ENCODE assay signal across 8 cellular contexts in the genomic region with DNA sequence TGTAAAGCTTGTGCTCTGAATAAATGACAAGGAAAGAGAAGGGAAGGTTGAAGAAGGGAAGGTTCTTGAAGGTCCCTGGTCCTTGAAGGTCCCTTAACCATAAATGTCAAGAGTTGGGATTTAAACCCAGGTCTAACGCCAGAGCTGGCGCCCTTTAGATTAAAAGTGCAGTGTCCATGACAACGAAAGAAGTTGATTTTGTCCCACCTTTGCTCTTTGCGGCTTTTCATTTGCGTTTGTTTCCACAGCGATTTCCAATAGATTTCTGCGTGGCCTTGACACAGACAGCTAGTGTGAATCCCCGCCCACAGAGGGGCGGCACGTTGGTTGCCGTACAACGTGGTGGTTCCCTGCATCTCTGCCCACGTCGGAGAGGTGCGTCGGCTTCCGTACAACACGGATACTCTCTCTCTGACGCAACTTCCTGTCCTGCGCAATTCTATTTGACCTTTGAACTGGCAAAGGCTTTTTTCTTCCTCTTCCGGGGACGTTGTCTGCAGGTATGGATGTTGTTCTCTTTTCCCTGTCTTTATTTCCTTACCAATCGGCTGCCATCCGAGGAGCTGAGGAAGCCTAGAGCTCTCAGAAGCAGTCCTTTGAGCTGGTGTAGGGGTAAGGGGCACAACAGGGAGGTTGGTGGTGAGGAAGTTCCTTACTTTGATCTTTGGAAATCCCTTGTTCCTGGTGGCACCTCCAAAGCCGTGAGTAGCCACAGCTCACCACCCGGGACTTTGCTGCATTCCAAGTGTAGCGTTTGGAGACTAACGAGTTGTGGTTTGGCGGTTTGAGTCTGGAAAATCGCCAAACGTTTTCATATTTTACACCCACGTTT. TPM values are rescaled to one million over a fixed set of nuclear protein-coding genes. Genes with fewer than 3 reads are reported as not detected.
A peak's percentile ranks its signal among the peaks of the same experiment; 100 is the strongest.
DNase-seq lines count a peak whose midpoint lies in the region; ATAC-seq, FAIRE-seq and TF ChIP-seq lines count a peak whose summit lies in the region.

A gene (plus strand): TSS at position 476 of the 832 bp plus-strand sequence. CDS start 1,384 bp downstream, outside the sequence.

- peak within 1 kb of the TSS; percentile 95 for H3K27ac Mint-ChIP-seq in type B pancreatic cell

- TF ChIP-seq POLR2A in GM12892 (IDR thresholded peaks at IDR 0.05; ENCODE audit: low read depth, low read length) (peak; percentile 99), adrenal gland (IDR thresholded peaks at IDR 0.05) (peak; percentile 87 to 92), heart left ventricle (IDR thresholded peaks at IDR 0.05) (peak in 1 of 2 donors; percentile 85)

- H3K4me3 Mint-ChIP-seq in type B pancreatic cell: peak within 1 kb of the TSS; percentile 95

- peak within 1 kb of the TSS; percentile 56 to 81 (median 76) for H3K4me3 ChIP-seq in adrenal gland
- peak within 1 kb of the TSS; percentile 38 to 92 (median 78) for H3K4me3 ChIP-seq in heart left ventricle

- H3K4me1 ChIP-seq in adrenal gland (replicated peaks in 1 of 2) (peaks cover 5 to 33% of the 10 kb centered on the region in 2 donors), heart left ventricle (peaks cover 0 to 46% (median 20%) of the 10 kb centered on the region in 12 donors)

- H3K9me3 Mint-ChIP-seq in type B pancreatic cell: no peaks in the 10 kb centered on the region

- H3K4me1 Mint-ChIP-seq in type B pancreatic cell (ENCODE audit: unreplicated experiment): peaks cover 20% of the 10 kb centered on the region

- ATAC-seq in HG02852 (IDR thresholded peaks at IDR 0.05; ENCODE audit: unreplicated experiment): peak; percentile 100
- peak; percentile 100 for ATAC-seq in heart left ventricle

- FAIRE-seq in GM12892 (lab: Jason Lieb, UNC): peak; percentile 94

- H3K36me3 ChIP-seq in adrenal gland (replicated peaks in 1 of 2) (peaks cover 0 to 34% of the 10 kb centered on the region in 2 donors), heart left ventricle (peaks cover 0 to 41% (median 36%) of the 10 kb centered on the region in 9 donors)

- DNase-seq in GM12892 (ENCODE audit: insufficient read length): peak; percentile 51
- peak; percentile 92 for DNase-seq in NCI-H146 (lab: John Stamatoyannopoulos, UW)
- peak; percentile 92 to 98 (median 96) for DNase-seq in T-helper 1 cell
- DNase-seq in adrenal gland: peak; percentile 96 to 99 (median 99)
- peak; percentile 96 to 99 (median 97) for DNase-seq in heart left ventricle
- peak; percentile 99 for DNase-seq in pons (ENCODE audit: low spot score)
- DNase-seq in type B pancreatic cell (ENCODE audit: extremely low spot score, unreplicated experiment): peak; percentile 88

- H3K27ac ChIP-seq in adrenal gland: peak within 1 kb of the TSS; percentile 2 to 87 (median 78)
- H3K27ac ChIP-seq in heart left ventricle: peak within 1 kb of the TSS; percentile 54 to 88 (median 80)

- no peaks in the 10 kb centered on the region for H3K27me3 Mint-ChIP-seq in type B pancreatic cell

- H3K9me3 ChIP-seq in adrenal gland (replicated peaks in 1 of 3) (no peaks in the 10 kb centered on the region), heart left ventricle (peaks cover 0 to 18% (median 0%) of the 10 kb centered on the region in 12 donors)

- WGBS in adrenal gland, 4 donors: 0 to 1% (median 0%) methylated on average over 21 to 32 of the region's 32 CpGs
- 1% methylated on average over 31 to 32 of the region's 32 CpGs for WGBS in heart left ventricle, 4 donors

- intact Hi-C loops in adrenal gland (cut with DNase I) (no loop called here), heart left ventricle (cut with DNase I) (loop anchor here in 4 of 10 donors (1.0 to 5.0 kb wide), 3 partner anchors 30 to 1197 kb away; a partner anchor contains a TSS)

- H3K36me3 Mint-ChIP-seq in type B pancreatic cell: peaks cover 30% of the 10 kb centered on the region

- H3K27me3 ChIP-seq in adrenal gland (no peaks in the 10 kb centered on the region), heart left ventricle (no peaks in the 10 kb centered on the region)

- TF ChIP-seq CTCF in adrenal gland (IDR thresholded peaks at IDR 0.05): no peak
- TF ChIP-seq CTCF in heart left ventricle (IDR thresholded peaks at IDR 0.05): no peak
- TF ChIP-seq CTCF in type B pancreatic cell (conservative IDR thresholded peaks at IDR 0.05): no peak

RNA-seq across cellular contexts. Expression of the gene that starts here (rescaled TPM):
- polyA plus RNA-seq in GM12892 (2012; ENCODE audit: missing spikeins): 8,786 TPM
- 1,000 to 10,000 TPM in 2 of 8 donors, 100 to 1,000 TPM in 6; 516 to 1,037 (median 948) TPM for total RNA-seq in adrenal gland
- 1,000 to 10,000 TPM in 2 of 3 donors, 100 to 1,000 TPM in 1; 902 to 4,489 (median 3,388) TPM for polyA plus RNA-seq in adrenal gland
- 100 to 1,000 TPM; 334 to 856 (median 719) TPM for total RNA-seq in heart left ventricle
- polyA plus RNA-seq in heart left ventricle: 1,000 to 10,000 TPM; 2,830 to 2,969 TPM
- 1,454 and 1,551 TPM in 2 replicates for total RNA-seq in type B pancreatic cell (ENCODE audit: low replicate concordance)

Comparison
In these comparisons a context has a peak if more than half of its experiments do, and no peak if none do; other contexts are left out.
1. Peak in every context shown above with its lines: DNase-seq, ATAC-seq, H3K4me3 ChIP-seq and H3K27ac ChIP-seq.